ENCODE assay signal across 1 cellular context in genomic region chr10:122490786-122491680, GRCh38.
TF ChIP-seq lines count a peak whose summit lies in the region.

No MANE protein-coding gene starts in this region.

TF ChIP-seq in HepG2, 621 proteins besides CTCF, POLR2A, EP300 and RAD21:
- TF ChIP-seq AHDC1 (CRISPR knock-in tag; IDR thresholded peaks at IDR 0.05; ENCODE audit: borderline replicate concordance) (no peak), ZNF768 (CRISPR knock-in tag; IDR thresholded peaks at IDR 0.05) (peak; percentile 93), STAG1 (CRISPR knock-in tag; IDR thresholded peaks at IDR 0.05) (no peak)
TF ChIP-seq in HepG2: peak in this region for 1.
